ENCODE assay signal across 22 cellular contexts in the genomic region with DNA sequence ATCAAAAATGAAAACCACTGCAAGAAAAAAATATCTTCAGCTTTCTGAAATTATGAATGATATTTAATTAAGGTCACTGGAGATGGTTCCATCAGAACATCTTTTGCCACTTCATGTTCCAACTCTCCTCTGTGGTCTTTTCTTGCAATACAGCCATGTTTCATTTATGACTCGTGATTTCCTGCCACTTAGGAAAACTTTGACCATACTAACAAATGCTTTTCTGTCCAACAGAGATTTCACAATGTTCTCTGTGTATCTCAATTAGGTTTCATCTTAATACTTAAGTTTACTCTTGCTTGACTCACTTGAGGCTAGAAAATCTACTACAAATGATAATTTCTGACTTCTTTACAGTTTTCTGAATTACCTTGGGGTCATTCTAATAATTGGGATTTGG.
"Had no signal": no experiment of that assay in that cellular context is flagged by ENCODE, and none has a peak within 500 bp of the region (broad histone marks: within the 10 kb centered on the region; RNA-seq: fewer than 3 reads in every experiment).

No MANE protein-coding gene starts in this region.

- H3K9ac ChIP-seq: parathyroid adenoma had no signal

- DNase-seq: activated CD4-positive, alpha-beta T cell treated with anti-CD3 and anti-CD28 coated beads, Interleukin-2, amount 10 ng/mL, durations not matched to agents 24 days and 14 days; activated CD8-positive, alpha-beta T cell treated with anti-CD3 and anti-CD28 coated beads for 36 hours; activated naive CD4-positive, alpha-beta T cell treated with anti-CD3 and anti-CD28 coated beads for 36 hours; activated T-cell treated with anti-CD3 and anti-CD28 coated beads, Interleukin-2, amount 50 U/mL, for 24 hours; effector CD4-positive, alpha-beta T cell; glutamatergic neuron; hypothalamus; kidney glomerular epithelial cell; left ventricle myocardium superior; mesendoderm; natural killer cell; sigmoid colon; stimulated activated CD4-positive, alpha-beta T cell treated with anti-CD3 and anti-CD28 coated beads, Interleukin-12 subunit alpha, Interleukin-12 subunit beta, amount 100 ng/mL, for 4 hours; stimulated activated CD4-positive, alpha-beta T cell treated with anti-CD3 and anti-CD28 coated beads, Interleukin-2, amount 100 ng/mL, for 24 hours; stimulated activated naive CD8-positive, alpha-beta T cell treated with anti-CD3 and anti-CD28 coated beads, Interleukin-15, Interleukin-2, amounts not matched to agents 100 U/mL and 50 U/mL, for 24 hours; substantia nigra; T-helper 1 cell; T-helper 9 cell had no signal

- ATAC-seq: activated CD8-positive, alpha-beta T cell treated with anti-CD3 and anti-CD28 coated beads for 36 hours; left ventricle myocardium superior; natural killer cell; stimulated activated naive CD8-positive, alpha-beta T cell treated with anti-CD3 and anti-CD28 coated beads, Interleukin-15, Interleukin-2, amounts not matched to agents 100 U/mL and 50 U/mL, for 24 hours had no signal

- H3K27ac Mint-ChIP-seq: activated CD4-positive, alpha-beta T cell treated with anti-CD3 and anti-CD28 coated beads, Interleukin-2, amount 10 ng/mL, durations not matched to agents 24 days and 14 days; activated CD8-positive, alpha-beta T cell treated with anti-CD3 and anti-CD28 coated beads for 36 hours; activated naive CD4-positive, alpha-beta T cell treated with anti-CD3 and anti-CD28 coated beads for 36 hours; activated T-cell treated with anti-CD3 and anti-CD28 coated beads, Interleukin-2, amount 50 U/mL, for 24 hours; activated T-helper 2 cell treated with anti-CD3 and anti-CD28 coated beads, Interferon-gamma antibody, Interleukin-2, Interleukin-4, amounts not matched to agents 10 μg/mL and 5 μg/mL and 100 μg/mL, durations not matched to agents 14 hours and 24 hours and 36 hours; natural killer cell had no signal

- H3K4me3 Mint-ChIP-seq: activated CD4-positive, alpha-beta T cell treated with anti-CD3 and anti-CD28 coated beads, Interleukin-2, amount 10 ng/mL, durations not matched to agents 24 days and 14 days; activated CD8-positive, alpha-beta T cell treated with anti-CD3 and anti-CD28 coated beads for 36 hours; activated naive CD4-positive, alpha-beta T cell treated with anti-CD3 and anti-CD28 coated beads for 36 hours; activated T-cell treated with anti-CD3 and anti-CD28 coated beads, Interleukin-2, amount 50 U/mL, for 24 hours; natural killer cell had no signal

- H3K27ac ChIP-seq: esophagus muscularis mucosa, parathyroid adenoma, sigmoid colon, tibial nerve had no signal

- H3K4me1 ChIP-seq: esophagus muscularis mucosa, parathyroid adenoma, sigmoid colon, tibial nerve had no signal

- H3K4me3 ChIP-seq: esophagus muscularis mucosa, sigmoid colon, tibial nerve had no signal

- H3K9me3 ChIP-seq: esophagus muscularis mucosa, sigmoid colon, tibial nerve had no signal

- H3K27me3 Mint-ChIP-seq: activated CD4-positive, alpha-beta T cell treated with anti-CD3 and anti-CD28 coated beads, Interleukin-2, amount 10 ng/mL, durations not matched to agents 24 days and 14 days; activated CD8-positive, alpha-beta T cell treated with anti-CD3 and anti-CD28 coated beads for 36 hours; activated T-cell treated with anti-CD3 and anti-CD28 coated beads, Interleukin-2, amount 50 U/mL, for 24 hours had no signal

- H3K79me2 ChIP-seq: parathyroid adenoma had no signal

- H3K27me3 ChIP-seq: esophagus muscularis mucosa, sigmoid colon, tibial nerve had no signal

- H3K4me1 Mint-ChIP-seq: activated CD4-positive, alpha-beta T cell treated with anti-CD3 and anti-CD28 coated beads, Interleukin-2, amount 10 ng/mL, durations not matched to agents 24 days and 14 days; natural killer cell had no signal

- H3K36me3 ChIP-seq: esophagus muscularis mucosa, sigmoid colon, tibial nerve had no signal

- H3K9me3 Mint-ChIP-seq: activated CD4-positive, alpha-beta T cell treated with anti-CD3 and anti-CD28 coated beads, Interleukin-2, amount 10 ng/mL, durations not matched to agents 24 days and 14 days had no signal

- H2AFZ ChIP-seq: parathyroid adenoma had no signal
